ENCODE assay signal across 30 cellular contexts in the genomic region with DNA sequence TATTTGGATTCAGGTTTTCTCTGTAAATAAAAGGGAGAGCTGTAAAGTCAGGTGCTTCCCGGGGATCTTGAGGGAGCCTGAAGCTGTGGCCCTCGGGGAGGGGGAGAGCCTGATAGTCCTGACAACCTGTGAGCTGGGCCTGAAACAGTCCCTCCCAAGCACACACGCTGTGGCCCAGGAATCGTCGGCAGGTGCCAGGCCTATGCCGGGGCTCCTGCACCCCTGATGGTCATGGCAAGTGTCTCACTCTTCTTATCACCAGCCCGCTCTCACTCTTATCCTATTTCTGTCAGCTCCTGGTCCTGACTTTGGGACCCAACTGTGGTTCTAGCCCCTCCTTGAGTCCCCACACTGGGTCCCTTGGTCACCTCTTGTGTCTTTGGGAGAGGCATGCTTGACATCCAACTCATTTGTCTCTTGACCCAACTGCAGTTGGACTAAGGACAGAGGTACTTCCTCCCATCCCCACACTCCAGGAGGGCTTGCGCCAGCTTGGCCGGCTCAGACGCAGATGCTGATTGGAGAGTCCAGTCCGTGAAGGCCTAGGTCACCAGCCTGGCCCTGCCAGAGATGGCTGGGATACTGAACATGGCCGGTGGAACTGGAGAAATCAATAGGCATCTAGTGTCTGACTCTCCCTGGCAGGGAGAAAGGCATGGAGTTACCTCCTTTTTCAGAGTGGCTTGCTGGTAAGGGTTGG.
"Had no signal": no experiment of that assay in that cellular context is flagged by ENCODE, and none has a peak within 500 bp of the region (broad histone marks: within the 10 kb centered on the region; RNA-seq: fewer than 3 reads in every experiment).

No MANE protein-coding gene starts in this region.

- H3K27me3 ChIP-seq: neural progenitor cell, ovary, right lobe of liver, sigmoid colon, thyroid gland, tibial nerve, upper lobe of left lung, vagina had no signal

- H3K27ac ChIP-seq: neural progenitor cell, neutrophil, ovary, parathyroid adenoma, psoas muscle, right lobe of liver, sigmoid colon, stomach, thoracic aorta, thyroid gland, tibial nerve, upper lobe of left lung, vagina had no signal

- H3K9ac ChIP-seq: neural progenitor cell, parathyroid adenoma had no signal

- H3K4me3 ChIP-seq: neural progenitor cell, ovary, psoas muscle, right lobe of liver, sigmoid colon, stomach, thoracic aorta, thyroid gland, tibial nerve, upper lobe of left lung, vagina had no signal

- H3K36me3 ChIP-seq: neural progenitor cell, neutrophil, ovary, right lobe of liver, sigmoid colon, stomach, thoracic aorta, thyroid gland, tibial nerve, upper lobe of left lung, vagina had no signal

- H3K4me3 Mint-ChIP-seq: natural killer cell; nephron; neural progenitor cell; stimulated activated effector memory CD8-positive, alpha-beta T cell treated with anti-CD3 and anti-CD28 coated beads, Interleukin-12 subunit alpha, Interleukin-12 subunit beta, amount 100 ng/mL, for 72 hours; stimulated activated naive B cell treated with anti-CD40 and anti-IgM and Interleukin-4, amounts not matched to agents 10 μg/mL and 1 μg/mL and 100 μg/mL, for 72 hours; stimulated activated naive CD8-positive, alpha-beta T cell treated with anti-CD3 and anti-CD28 coated beads, Interleukin-15, Interleukin-2, amounts not matched to agents 100 ng/mL and 50 ng/mL, for 24 hours had no signal

- H3K9me3 ChIP-seq: neutrophil, ovary, right lobe of liver, sigmoid colon, thyroid gland had no signal

- ATAC-seq: natural killer cell; psoas muscle; right cardiac atrium; right lobe of liver; stimulated activated effector memory CD8-positive, alpha-beta T cell treated with anti-CD3 and anti-CD28 coated beads, Interleukin-12 subunit alpha, Interleukin-12 subunit beta, amount 100 ng/mL, for 72 hours; stimulated activated naive B cell treated with anti-CD40 and anti-IgM and Interleukin-4, amounts not matched to agents 10 μg/mL and 1 μg/mL and 100 μg/mL, for 72 hours had no signal

- DNase-seq: natural killer cell; nucleus accumbens; ovary; posterior cingulate gyrus; psoas muscle; right cardiac atrium; right lobe of liver; sigmoid colon; small intestine; stimulated activated CD4-positive, alpha-beta T cell treated with anti-CD3 and anti-CD28 coated beads, Interleukin-15, amount 100 ng/mL, for 24 hours; stimulated activated CD4-positive, alpha-beta T cell treated with anti-CD3 and anti-CD28 coated beads, Interleukin-2, amount 100 ng/mL, for 24 hours; stimulated activated CD4-positive, alpha-beta T cell treated with anti-CD3 and anti-CD28 coated beads, Interleukin-2, amount 100 ng/mL, for 48 hours; stimulated activated CD4-positive, alpha-beta T cell treated with anti-CD3 and anti-CD28 coated beads, Interleukin-4, amount 100 ng/mL, for 24 hours; stimulated activated naive B cell treated with anti-CD40 and anti-IgM and Interleukin-4, amounts not matched to agents 10 μg/mL and 1 μg/mL and 100 μg/mL, for 72 hours; stimulated activated naive CD4-positive, alpha-beta T cell treated with Interleukin-2 at 50 U/mL for 16 hours; stomach; thyroid gland; trophoblast cell had no signal

- H3K27ac Mint-ChIP-seq: natural killer cell; nephron; neural progenitor cell; progenitor cell of endocrine pancreas; stimulated activated effector memory CD8-positive, alpha-beta T cell treated with anti-CD3 and anti-CD28 coated beads, Interleukin-12 subunit alpha, Interleukin-12 subunit beta, amount 100 ng/mL, for 72 hours; stimulated activated naive B cell treated with anti-CD40 and anti-IgM and Interleukin-4, amounts not matched to agents 10 μg/mL and 1 μg/mL and 100 μg/mL, for 72 hours; stimulated activated naive CD8-positive, alpha-beta T cell treated with anti-CD3 and anti-CD28 coated beads, Interleukin-15, Interleukin-2, amounts not matched to agents 100 ng/mL and 50 ng/mL, for 24 hours had no signal

- H3K4me2 ChIP-seq: neural progenitor cell had no signal

- H3K79me2 ChIP-seq: parathyroid adenoma had no signal

- H3K9me3 Mint-ChIP-seq: stimulated activated naive CD8-positive, alpha-beta T cell treated with anti-CD3 and anti-CD28 coated beads, Interleukin-15, Interleukin-2, amounts not matched to agents 100 ng/mL and 50 ng/mL, for 24 hours had no signal

- H3K36me3 Mint-ChIP-seq: neural progenitor cell; stimulated activated effector memory CD8-positive, alpha-beta T cell treated with anti-CD3 and anti-CD28 coated beads, Interleukin-12 subunit alpha, Interleukin-12 subunit beta, amount 100 ng/mL, for 72 hours had no signal

- FAIRE-seq: small intestine, urothelium cell line had no signal

- H2AFZ ChIP-seq: neural progenitor cell, parathyroid adenoma had no signal

- H3K4me1 ChIP-seq: parathyroid adenoma, psoas muscle, right lobe of liver, sigmoid colon, stomach, thyroid gland, tibial nerve, vagina had no signal
